ENCODE assay signal across 1 cellular context in the genomic region with DNA sequence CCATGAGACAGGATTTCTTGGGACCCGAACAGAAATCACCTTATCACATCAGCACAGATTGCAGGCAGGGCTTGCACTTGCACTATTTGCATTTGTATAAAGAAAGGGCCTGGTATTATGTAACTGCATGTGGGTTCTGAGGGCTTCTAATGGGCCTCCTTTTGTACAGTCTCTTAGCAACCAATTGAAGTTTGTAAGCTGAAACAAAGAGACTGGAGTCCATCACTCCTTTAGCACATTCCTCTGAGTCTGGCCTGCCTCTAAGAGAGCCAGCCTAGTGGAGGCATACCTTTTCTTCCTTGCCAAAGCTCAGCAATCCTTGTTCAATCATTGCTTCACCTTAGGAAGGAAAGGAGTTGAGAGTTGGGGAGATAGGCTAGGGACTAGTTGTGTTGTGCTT.
TF ChIP-seq lines count a peak whose summit lies in the region.

No MANE protein-coding gene starts in this region.

TF ChIP-seq in GM23338, 12 proteins besides CTCF, POLR2A, EP300 and RAD21 (continued from another document):
- TF ChIP-seq, protein P1, sequence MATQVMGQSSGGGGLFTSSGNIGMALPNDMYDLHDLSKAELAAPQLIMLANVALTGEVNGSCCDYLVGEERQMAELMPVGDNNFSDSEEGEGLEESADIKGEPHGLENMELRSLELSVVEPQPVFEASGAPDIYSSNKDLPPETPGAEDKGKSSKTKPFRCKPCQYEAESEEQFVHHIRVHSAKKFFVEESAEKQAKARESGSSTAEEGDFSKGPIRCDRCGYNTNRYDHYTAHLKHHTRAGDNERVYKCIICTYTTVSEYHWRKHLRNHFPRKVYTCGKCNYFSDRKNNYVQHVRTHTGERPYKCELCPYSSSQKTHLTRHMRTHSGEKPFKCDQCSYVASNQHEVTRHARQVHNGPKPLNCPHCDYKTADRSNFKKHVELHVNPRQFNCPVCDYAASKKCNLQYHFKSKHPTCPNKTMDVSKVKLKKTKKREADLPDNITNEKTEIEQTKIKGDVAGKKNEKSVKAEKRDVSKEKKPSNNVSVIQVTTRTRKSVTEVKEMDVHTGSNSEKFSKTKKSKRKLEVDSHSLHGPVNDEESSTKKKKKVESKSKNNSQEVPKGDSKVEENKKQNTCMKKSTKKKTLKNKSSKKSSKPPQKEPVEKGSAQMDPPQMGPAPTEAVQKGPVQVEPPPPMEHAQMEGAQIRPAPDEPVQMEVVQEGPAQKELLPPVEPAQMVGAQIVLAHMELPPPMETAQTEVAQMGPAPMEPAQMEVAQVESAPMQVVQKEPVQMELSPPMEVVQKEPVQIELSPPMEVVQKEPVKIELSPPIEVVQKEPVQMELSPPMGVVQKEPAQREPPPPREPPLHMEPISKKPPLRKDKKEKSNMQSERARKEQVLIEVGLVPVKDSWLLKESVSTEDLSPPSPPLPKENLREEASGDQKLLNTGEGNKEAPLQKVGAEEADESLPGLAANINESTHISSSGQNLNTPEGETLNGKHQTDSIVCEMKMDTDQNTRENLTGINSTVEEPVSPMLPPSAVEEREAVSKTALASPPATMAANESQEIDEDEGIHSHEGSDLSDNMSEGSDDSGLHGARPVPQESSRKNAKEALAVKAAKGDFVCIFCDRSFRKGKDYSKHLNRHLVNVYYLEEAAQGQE (IDR thresholded peaks at IDR 0.05; ENCODE audit: unreplicated experiment), result no peak
- TF ChIP-seq EZH2 (IDR thresholded peaks at IDR 0.05; ENCODE audit: low read depth, unreplicated experiment) (no peak), POLR2AphosphoS5 (IDR thresholded peaks at IDR 0.05; ENCODE audit: low read depth) (no peak), CREB1 (CRISPR knock-in tag; IDR thresholded peaks at IDR 0.05; ENCODE audit: low read depth) (no peak), ZNF331 (CRISPR knock-in tag; IDR thresholded peaks at IDR 0.05; ENCODE audit: low read depth) (no peak)
- TF ChIP-seq, protein P2, sequence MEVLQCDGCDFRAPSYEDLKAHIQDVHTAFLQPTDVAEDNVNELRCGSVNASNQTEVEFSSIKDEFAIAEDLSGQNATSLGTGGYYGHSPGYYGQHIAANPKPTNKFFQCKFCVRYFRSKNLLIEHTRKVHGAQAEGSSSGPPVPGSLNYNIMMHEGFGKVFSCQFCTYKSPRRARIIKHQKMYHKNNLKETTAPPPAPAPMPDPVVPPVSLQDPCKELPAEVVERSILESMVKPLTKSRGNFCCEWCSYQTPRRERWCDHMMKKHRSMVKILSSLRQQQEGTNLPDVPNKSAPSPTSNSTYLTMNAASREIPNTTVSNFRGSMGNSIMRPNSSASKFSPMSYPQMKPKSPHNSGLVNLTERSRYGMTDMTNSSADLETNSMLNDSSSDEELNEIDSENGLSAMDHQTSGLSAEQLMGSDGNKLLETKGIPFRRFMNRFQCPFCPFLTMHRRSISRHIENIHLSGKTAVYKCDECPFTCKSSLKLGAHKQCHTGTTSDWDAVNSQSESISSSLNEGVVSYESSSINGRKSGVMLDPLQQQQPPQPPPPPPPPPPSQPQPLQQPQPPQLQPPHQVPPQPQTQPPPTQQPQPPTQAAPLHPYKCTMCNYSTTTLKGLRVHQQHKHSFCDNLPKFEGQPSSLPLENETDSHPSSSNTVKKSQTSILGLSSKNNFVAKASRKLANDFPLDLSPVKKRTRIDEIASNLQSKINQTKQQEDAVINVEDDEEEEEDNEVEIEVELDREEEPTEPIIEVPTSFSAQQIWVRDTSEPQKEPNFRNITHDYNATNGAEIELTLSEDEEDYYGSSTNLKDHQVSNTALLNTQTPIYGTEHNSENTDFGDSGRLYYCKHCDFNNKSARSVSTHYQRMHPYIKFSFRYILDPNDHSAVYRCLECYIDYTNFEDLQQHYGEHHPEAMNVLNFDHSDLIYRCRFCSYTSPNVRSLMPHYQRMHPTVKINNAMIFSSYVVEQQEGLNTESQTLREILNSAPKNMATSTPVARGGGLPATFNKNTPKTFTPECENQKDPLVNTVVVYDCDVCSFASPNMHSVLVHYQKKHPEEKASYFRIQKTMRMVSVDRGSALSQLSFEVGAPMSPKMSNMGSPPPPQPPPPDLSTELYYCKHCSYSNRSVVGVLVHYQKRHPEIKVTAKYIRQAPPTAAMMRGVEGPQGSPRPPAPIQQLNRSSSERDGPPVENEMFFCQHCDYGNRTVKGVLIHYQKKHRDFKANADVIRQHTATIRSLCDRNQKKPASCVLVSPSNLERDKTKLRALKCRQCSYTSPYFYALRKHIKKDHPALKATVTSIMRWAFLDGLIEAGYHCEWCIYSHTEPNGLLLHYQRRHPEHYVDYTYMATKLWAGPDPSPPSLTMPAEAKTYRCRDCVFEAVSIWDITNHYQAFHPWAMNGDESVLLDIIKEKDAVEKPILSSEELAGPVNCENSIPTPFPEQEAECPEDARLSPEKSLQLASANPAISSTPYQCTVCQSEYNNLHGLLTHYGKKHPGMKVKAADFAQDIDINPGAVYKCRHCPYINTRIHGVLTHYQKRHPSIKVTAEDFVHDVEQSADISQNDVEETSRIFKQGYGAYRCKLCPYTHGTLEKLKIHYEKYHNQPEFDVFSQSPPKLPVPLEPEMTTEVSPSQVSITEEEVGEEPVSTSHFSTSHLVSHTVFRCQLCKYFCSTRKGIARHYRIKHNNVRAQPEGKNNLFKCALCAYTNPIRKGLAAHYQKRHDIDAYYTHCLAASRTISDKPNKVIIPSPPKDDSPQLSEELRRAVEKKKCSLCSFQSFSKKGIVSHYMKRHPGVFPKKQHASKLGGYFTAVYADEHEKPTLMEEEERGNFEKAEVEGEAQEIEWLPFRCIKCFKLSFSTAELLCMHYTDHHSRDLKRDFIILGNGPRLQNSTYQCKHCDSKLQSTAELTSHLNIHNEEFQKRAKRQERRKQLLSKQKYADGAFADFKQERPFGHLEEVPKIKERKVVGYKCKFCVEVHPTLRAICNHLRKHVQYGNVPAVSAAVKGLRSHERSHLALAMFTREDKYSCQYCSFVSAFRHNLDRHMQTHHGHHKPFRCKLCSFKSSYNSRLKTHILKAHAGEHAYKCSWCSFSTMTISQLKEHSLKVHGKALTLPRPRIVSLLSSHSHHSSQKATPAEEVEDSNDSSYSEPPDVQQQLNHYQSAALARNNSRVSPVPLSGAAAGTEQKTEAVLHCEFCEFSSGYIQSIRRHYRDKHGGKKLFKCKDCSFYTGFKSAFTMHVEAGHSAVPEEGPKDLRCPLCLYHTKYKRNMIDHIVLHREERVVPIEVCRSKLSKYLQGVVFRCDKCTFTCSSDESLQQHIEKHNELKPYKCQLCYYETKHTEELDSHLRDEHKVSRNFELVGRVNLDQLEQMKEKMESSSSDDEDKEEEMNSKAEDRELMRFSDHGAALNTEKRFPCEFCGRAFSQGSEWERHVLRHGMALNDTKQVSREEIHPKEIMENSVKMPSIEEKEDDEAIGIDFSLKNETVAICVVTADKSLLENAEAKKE (CRISPR knock-in tag; IDR thresholded peaks at IDR 0.05), result peak; percentile 54; the same call in 1 of the 2 replicates
